Comparison of ENCODE assay signal across 1 cellular context in genomic region chr12:49702676-49703228, GRCh38.
TF ChIP-seq lines count a peak whose summit lies in the region.

No MANE protein-coding gene starts in this region.

TF ChIP-seq in IMR-90, 13 proteins besides CTCF, POLR2A, EP300 and RAD21 (continued from another document):
- no peak for TF ChIP-seq CEBPB (IDR thresholded peaks at IDR 0.05; ENCODE audit: low read depth, low read length)
- TF ChIP-seq NFE2L2 (IDR thresholded peaks at IDR 0.05; ENCODE audit: low read depth, low read length), result no peak
- no peak for TF ChIP-seq RCOR1 (IDR thresholded peaks at IDR 0.05; ENCODE audit: insufficient replicate concordance, low read length)
- TF ChIP-seq FOS (IDR thresholded peaks at IDR 0.05; ENCODE audit: low read depth, low read length), result no peak
- no peak for TF ChIP-seq MAZ (IDR thresholded peaks at IDR 0.05; ENCODE audit: borderline replicate concordance, low read depth, low read length)
- TF ChIP-seq, protein P1, sequence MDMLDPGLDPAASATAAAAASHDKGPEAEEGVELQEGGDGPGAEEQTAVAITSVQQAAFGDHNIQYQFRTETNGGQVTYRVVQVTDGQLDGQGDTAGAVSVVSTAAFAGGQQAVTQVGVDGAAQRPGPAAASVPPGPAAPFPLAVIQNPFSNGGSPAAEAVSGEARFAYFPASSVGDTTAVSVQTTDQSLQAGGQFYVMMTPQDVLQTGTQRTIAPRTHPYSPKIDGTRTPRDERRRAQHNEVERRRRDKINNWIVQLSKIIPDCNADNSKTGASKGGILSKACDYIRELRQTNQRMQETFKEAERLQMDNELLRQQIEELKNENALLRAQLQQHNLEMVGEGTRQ (IDR thresholded peaks at IDR 0.05; ENCODE audit: low read depth, low read length), result no peak
- no peak for TF ChIP-seq SMC3 (IDR thresholded peaks at IDR 0.05; ENCODE audit: low read depth, low read length)
- no peak for TF ChIP-seq CHD1 (IDR thresholded peaks at IDR 0.05; ENCODE audit: low read depth, low read length)
- no peak for TF ChIP-seq BHLHE40 (IDR thresholded peaks at IDR 0.05; ENCODE audit: low read depth, low read length)
